ENCODE assay signal across 1 cellular context in genomic region chr2:11155326-11156059, GRCh38.
TF ChIP-seq lines count a peak whose summit lies in the region.

Gene SLC66A3, plus strand, starts transcription at chr2:11155467. Its CDS starts 80 bp downstream, at chr2:11155547.

TF ChIP-seq in HepG2, 621 proteins besides CTCF, POLR2A, EP300 and RAD21 (continued from another document and continues in another):
- TF ChIP-seq THAP7 (CRISPR knock-in tag; IDR thresholded peaks at IDR 0.05), result no peak
- TF ChIP-seq ZNF550 (CRISPR knock-in tag; IDR thresholded peaks at IDR 0.05; ENCODE audit: borderline replicate concordance), result no peak
- peak; percentile 84 for TF ChIP-seq ARID4A (CRISPR knock-in tag; IDR thresholded peaks at IDR 0.05; ENCODE audit: borderline replicate concordance)
- TF ChIP-seq TAF1 (CRISPR knock-in tag; IDR thresholded peaks at IDR 0.05), result peak; percentile 75; the same call in 1 of the 2 replicates
- TF ChIP-seq ZBTB25 (CRISPR knock-in tag; IDR thresholded peaks at IDR 0.05), result peak; percentile 58; the same call in 1 of the 2 replicates
- peak; percentile 74; the same call in 1 of the 2 replicates for TF ChIP-seq ZBTB4 (CRISPR knock-in tag; IDR thresholded peaks at IDR 0.05; ENCODE audit: borderline replicate concordance)
- peak; percentile 49 for TF ChIP-seq E2F1 (CRISPR knock-in tag; IDR thresholded peaks at IDR 0.05)
- TF ChIP-seq ZBTB8A (CRISPR knock-in tag; IDR thresholded peaks at IDR 0.05; ENCODE audit: borderline replicate concordance, low read depth), result no peak
- peak; percentile 92 for TF ChIP-seq KDM5B (CRISPR knock-in tag; IDR thresholded peaks at IDR 0.05; ENCODE audit: borderline replicate concordance)
- peak; percentile 81; the same call in 1 of the 2 replicates for TF ChIP-seq ZNF674 (CRISPR knock-in tag; IDR thresholded peaks at IDR 0.05; ENCODE audit: low read depth)
- TF ChIP-seq TFDP1 (CRISPR knock-in tag; IDR thresholded peaks at IDR 0.05; ENCODE audit: borderline replicate concordance), result peak; percentile 68; the same call in 1 of the 2 replicates
- no peak for TF ChIP-seq NBN (conservative IDR thresholded peaks at IDR 0.05)
- 0 out of 2 replicates have a peak, but pooled peaks have one; percentile 30 for TF ChIP-seq KDM3A (CRISPR knock-in tag; IDR thresholded peaks at IDR 0.05; ENCODE audit: low read depth)
- TF ChIP-seq GMEB1 (CRISPR knock-in tag; IDR thresholded peaks at IDR 0.05; ENCODE audit: borderline replicate concordance), result peak; percentile 42; the same call in 1 of the 2 replicates
- TF ChIP-seq ZNF543 (CRISPR knock-in tag; IDR thresholded peaks at IDR 0.05), result peak; percentile 70; the same call in 1 of the 2 replicates
- TF ChIP-seq ZNF280D (CRISPR knock-in tag; IDR thresholded peaks at IDR 0.05), result 0 out of 2 replicates have a peak, but pooled peaks have one; percentile 45
- no peak for TF ChIP-seq ESRRA (CRISPR knock-in tag; IDR thresholded peaks at IDR 0.05; ENCODE audit: low read depth)
- TF ChIP-seq LCORL (IDR thresholded peaks at IDR 0.05), result no peak
- TF ChIP-seq LCORL (CRISPR knock-in tag; IDR thresholded peaks at IDR 0.05), result peak; percentile 58; the same call in 1 of the 2 replicates
- peak; percentile 76; the same call in 1 of the 2 replicates for TF ChIP-seq ZNF253 (CRISPR knock-in tag; IDR thresholded peaks at IDR 0.05; ENCODE audit: borderline replicate concordance)
- peak; percentile 87 for TF ChIP-seq EEA1 (CRISPR knock-in tag; IDR thresholded peaks at IDR 0.05; ENCODE audit: borderline replicate concordance)
- TF ChIP-seq HMGA1 (CRISPR knock-in tag; conservative IDR thresholded peaks at IDR 0.05), result no peak
- TF ChIP-seq PHF8 (CRISPR knock-in tag; IDR thresholded peaks at IDR 0.05), result peak; percentile 77
- no peak for TF ChIP-seq SATB2 (CRISPR knock-in tag; IDR thresholded peaks at IDR 0.05)
- no peak for TF ChIP-seq ZFAT (CRISPR knock-in tag; conservative IDR thresholded peaks at IDR 0.05)
- TF ChIP-seq BRCA1 (CRISPR knock-in tag; IDR thresholded peaks at IDR 0.05), result no peak
- TF ChIP-seq TGIF2 (CRISPR knock-in tag; IDR thresholded peaks at IDR 0.05), result 0 out of 2 replicates have a peak, but pooled peaks have one; percentile 14
- peak; percentile 42; the same call in 1 of the 2 replicates for TF ChIP-seq SP5 (CRISPR knock-in tag; IDR thresholded peaks at IDR 0.05; ENCODE audit: borderline replicate concordance, low read depth)
- no peak; the same call in 1 of the 2 replicates for TF ChIP-seq ZFP90 (CRISPR knock-in tag; IDR thresholded peaks at IDR 0.05; ENCODE audit: borderline replicate concordance)
- peak; percentile 18; the same call in 1 of the 2 replicates for TF ChIP-seq NFAT5 (CRISPR knock-in tag; IDR thresholded peaks at IDR 0.05)
- TF ChIP-seq KAT7 (CRISPR knock-in tag; IDR thresholded peaks at IDR 0.05; ENCODE audit: borderline replicate concordance), result peak; percentile 45; the same call in 1 of the 2 replicates
- TF ChIP-seq JUND (CRISPR knock-in tag; IDR thresholded peaks at IDR 0.05), result no peak
- TF ChIP-seq FOXK1 (CRISPR knock-in tag; IDR thresholded peaks at IDR 0.05; ENCODE audit: borderline replicate concordance, low read depth), result no peak
- no peak for TF ChIP-seq ZFP36L2 (CRISPR knock-in tag; IDR thresholded peaks at IDR 0.05)
